ENCODE assay signal across 8 cellular contexts in the genomic region with DNA sequence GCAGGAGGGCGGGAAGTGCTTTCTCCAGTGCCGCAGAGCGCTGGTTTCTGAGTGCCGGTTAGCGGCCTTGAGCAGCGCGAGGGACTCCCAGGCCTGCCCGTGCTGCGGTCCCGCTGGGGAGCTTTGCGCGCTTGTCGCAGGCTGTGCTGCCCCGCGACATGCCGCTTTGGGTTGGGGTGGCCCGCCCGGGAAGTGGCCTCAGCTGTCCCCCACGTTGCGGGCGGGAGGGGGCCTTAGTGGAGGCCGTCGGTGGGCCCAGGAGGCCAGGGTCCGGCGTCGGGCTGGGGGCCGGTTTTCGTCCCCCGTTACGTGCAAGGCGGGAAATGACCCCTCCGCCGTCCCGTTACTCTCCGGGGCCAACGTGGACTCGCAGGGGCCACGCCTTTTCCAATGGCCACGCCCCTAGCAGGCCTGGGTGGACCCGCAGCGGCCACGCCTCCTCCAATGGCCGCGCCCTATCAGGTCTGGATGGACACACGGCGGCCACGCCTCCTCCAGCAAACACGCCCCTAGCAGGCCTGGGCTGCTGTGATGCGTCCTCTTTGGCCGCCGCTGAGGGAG. TPM values are rescaled to one million over a fixed set of nuclear protein-coding genes. Genes with fewer than 3 reads are reported as not detected.
A peak's percentile ranks its signal among the peaks of the same experiment; 100 is the strongest.
DNase-seq lines count a peak whose midpoint lies in the region; ATAC-seq, FAIRE-seq and TF ChIP-seq lines count a peak whose summit lies in the region.

No MANE protein-coding gene starts in this region.

- peak; percentile 57 for ATAC-seq in GM21381 (IDR thresholded peaks at IDR 0.05; ENCODE audit: unreplicated experiment)

- CTCF ChIA-PET in Calu3 (lab: Charles Lee) = interaction anchor here (0.7 kb wide), 1 partner anchor 78 kb away, joined by 6 read pairs; no protein-coding TSS in a partner anchor

- H3K9me3 ChIP-seq in esophagus muscularis mucosa (peaks cover 0 to 11% (median 5%) of the 10 kb centered on the region in 4 donors), muscle layer of duodenum (ENCODE audit: control insufficient read depth in 1 of 2, low read length in 2 of 2) (peaks cover 0 to 7% of the 10 kb centered on the region in 2 donors)

- no peaks in the 10 kb centered on the region for H3K36me3 ChIP-seq in esophagus muscularis mucosa
- no peaks in the 10 kb centered on the region for H3K36me3 ChIP-seq in muscle layer of duodenum (ENCODE audit: control insufficient read depth in 1 of 2, insufficient read depth in 2 of 2, low read length in 2 of 2)

- H3K4me1 ChIP-seq in esophagus muscularis mucosa = peaks cover 7 to 27% (median 22%) of the 10 kb centered on the region in 4 donors
- H3K4me1 ChIP-seq in muscle layer of duodenum (ENCODE audit: control insufficient read depth in 1 of 2, insufficient read depth in 2 of 2, low read length in 2 of 2) = peaks cover 0 to 10% of the 10 kb centered on the region in 2 donors

- no peaks in the 10 kb centered on the region for H3K27me3 Mint-ChIP-seq in Calu3 (ENCODE audit: unreplicated experiment)

- H3K27me3 ChIP-seq in esophagus muscularis mucosa (no peaks in the 10 kb centered on the region), muscle layer of duodenum (ENCODE audit: low read depth, low read length) (no peaks in the 10 kb centered on the region)

- no TSS peak for BruUV-seq in Calu3 (replicated peaks; lab: Mats Ljungman, UMichigan)

- TF ChIP-seq EP300 in esophagus muscularis mucosa (IDR thresholded peaks at IDR 0.05) = no peak

- H3K36me3 Mint-ChIP-seq in Calu3 (ENCODE audit: insufficient read depth, unreplicated experiment) = peaks cover 33% of the 10 kb centered on the region

- 0% methylated on average over 10 of the region's 51 CpGs for WGBS in esophagus muscularis mucosa

- peak overlapping the region; percentile 76 to 88 (median 86) for H3K4me3 ChIP-seq in esophagus muscularis mucosa
- H3K4me3 ChIP-seq in muscle layer of duodenum (ENCODE audit: low read depth in 1 of 2, low read length in 2 of 2) = peak overlapping the region; percentile 77 to 95

- TF ChIP-seq CTCF in Calu3 (IDR thresholded peaks at IDR 0.05; ENCODE audit: unreplicated experiment) (no peak), esophagus muscularis mucosa (IDR thresholded peaks at IDR 0.05) (no peak)

- intact Hi-C loops in Calu3 (cut with micrococcal nuclease; ENCODE audit: unreplicated experiment) (loop anchor here (2.0 kb wide), 1 partner anchor 44 kb away; the partner anchor contains the start of genes CEP104 and DFFB), esophagus muscularis mucosa (cut with DNase I) (no loop called here)

- H3K9me3 Mint-ChIP-seq in Calu3 (ENCODE audit: low read depth, unreplicated experiment) = no peaks in the 10 kb centered on the region

- DNase-seq in Calu3 (peak; percentile 96), HTR-8/SVneo (ENCODE audit: insufficient read length, low spot score) (peak; percentile 92), activated T-helper 1 cell treated with Interleukin-2 at 50 U/mL for 16 hours (ENCODE audit: low read depth) (peak; percentile 59), esophagus muscularis mucosa (ENCODE audit: extremely low spot score) (peak; percentile 99)
- DNase-seq in stimulated activated CD8-positive, alpha-beta memory T cell treated with anti-CD3 and anti-CD28 coated beads, Interleukin-7, amount 100 ng/mL, for 24 hours (ENCODE audit: low read depth) = peak; percentile 78

- H3K4me3 Mint-ChIP-seq in Calu3 (ENCODE audit: low read depth, unreplicated experiment) = peak overlapping the region; percentile 80

- H3K4me1 Mint-ChIP-seq in Calu3 (ENCODE audit: low read depth, unreplicated experiment) = no peaks in the 10 kb centered on the region

- peak overlapping the region; percentile 93 to 98 (median 94) for H3K27ac ChIP-seq in esophagus muscularis mucosa (replicated peaks in 1 of 4)
- peak overlapping the region; percentile 93 for H3K27ac ChIP-seq in muscle layer of duodenum (ENCODE audit: low read length)

- no peak for TF ChIP-seq POLR2A in esophagus muscularis mucosa (IDR thresholded peaks at IDR 0.05; ENCODE audit: low read depth)

- FAIRE-seq in HTR-8/SVneo (lab: Jason Lieb, UNC) = peak; percentile 97

- peak overlapping the region; percentile 88 for H3K27ac Mint-ChIP-seq in Calu3 (ENCODE audit: unreplicated experiment)

TF ChIP-seq in PFSK-1, 5 proteins besides CTCF, POLR2A, EP300 and RAD21:
- TF ChIP-seq FOXP2 (optimal IDR thresholded peaks at IDR 0.05; ENCODE audit: borderline replicate concordance, extremely low read depth, extremely low read length, insufficient read depth) (peak; percentile 79), POLR2AphosphoS5 (IDR thresholded peaks at IDR 0.05; ENCODE audit: low read depth, low read length) (peak; percentile 64), SIN3A (IDR thresholded peaks at IDR 0.05; ENCODE audit: borderline replicate concordance, insufficient read depth, low read length) (no peak)

RNA-seq across cellular contexts. Expression of gene C1orf174, which starts 1.0 kb away (rescaled TPM):
- total RNA-seq in Calu3 (2022) (20.9 and 21.1 TPM in 2 replicates), esophagus muscularis mucosa (10 to 100 TPM; 25.0 to 35.1 (median 27.6) TPM)
- 28.4 TPM for polyA plus RNA-seq in PFSK-1 (2012; ENCODE audit: insufficient read length, low read depth)

RNA-seq across cellular contexts. Expression of gene DFFB, which starts 43.8 kb away (rescaled TPM):
- total RNA-seq in Calu3 (2022) (6.5 and 6.6 TPM in 2 replicates), esophagus muscularis mucosa (10 to 100 TPM in 1 of 4 donors, 1 to 10 TPM in 3; 5.0 to 13.4 (median 5.2) TPM)
- polyA plus RNA-seq in PFSK-1 (2012; ENCODE audit: insufficient read length, low read depth) = 12.1 TPM

RNA-seq across cellular contexts. Expression of gene CEP104, which starts 44.0 kb away (rescaled TPM):
- total RNA-seq in Calu3 (2022) (29.4 and 34.3 TPM in 2 replicates), esophagus muscularis mucosa (10 to 100 TPM; 42.7 to 84.2 (median 69.8) TPM)
- polyA plus RNA-seq in PFSK-1 (2012; ENCODE audit: insufficient read length, low read depth) = 44.5 TPM

Comparison
In these comparisons a context has a peak if more than half of its experiments do, and no peak if none do; other contexts are left out.
1. Peak in every context shown above with its lines: DNase-seq, ATAC-seq, H3K4me3 ChIP-seq and H3K27ac ChIP-seq.